Comparison of ENCODE assay signal across 38 cellular contexts in genomic region chr16:81975637-81976036, GRCh38. TPM values are rescaled to one million over a fixed set of nuclear protein-coding genes. Genes with fewer than 3 reads are reported as not detected.
"Had no signal": no experiment of that assay in that cellular context is flagged by ENCODE, and none has a peak within 500 bp of the region (broad histone marks: within the 10 kb centered on the region; RNA-seq: fewer than 3 reads in every experiment).

No MANE protein-coding gene starts in this region.

- H3K27me3 ChIP-seq: adrenal gland, body of pancreas, breast epithelium, MG63, Peyer's patch, SJSA1 had no signal

- ATAC-seq: activated CD8-positive, alpha-beta T cell treated with anti-CD3 and anti-CD28 coated beads for 36 hours; activated T-cell treated with anti-CD3 and anti-CD28 coated beads, Interleukin-2, amount 50 U/mL, for 72 hours; activated T-helper 17 cell treated with anti-CD3 and anti-CD28 coated beads, Interleukin-2, amount 50 U/mL, for 72 hours; body of pancreas; PC-3 had no signal

- DNase-seq: activated B cell treated with CpG ODN at 0.5 μM for 24 hours; activated CD4-positive, alpha-beta T cell treated with anti-CD3 and anti-CD28 coated beads for 4 hours; activated CD4-positive, alpha-beta T cell treated with anti-CD3 and anti-CD28 coated beads, Interleukin-2, amount 50 U/mL, for 4 hours; activated CD4-positive, CD25-positive, alpha-beta regulatory T cell treated with anti-CD3 and anti-CD28 coated beads, Interleukin-2, amount 50 U/mL, for 72 hours; activated CD8-positive, alpha-beta T cell treated with anti-CD3 and anti-CD28 coated beads for 36 hours; activated effector memory CD4-positive, alpha-beta T cell treated with anti-CD3 and anti-CD28 coated beads, Interleukin-2, amount 50 U/mL, for 16 hours; activated naive CD4-positive, alpha-beta T cell treated with Interleukin-2 at 50 U/mL for 16 hours; activated naive CD8-positive, alpha-beta T cell treated with anti-CD3 and anti-CD28 coated beads, Interleukin-2, amount 10 ng/mL, durations not matched to agents 7 days and 5 days; activated T-cell treated with anti-CD3 and anti-CD28 coated beads, Interleukin-2, amount 50 U/mL, for 1 hour; activated T-cell treated with anti-CD3 and anti-CD28 coated beads, Interleukin-2, amount 50 U/mL, for 72 hours; adrenal gland; body of pancreas; Kasumi-1; KG1; MG63; NCI-H1048; NCI-H1105 treated with DMSO at 0.1 percent for 48 hours; NCI-H1436; NCI-H1694 treated with DMSO at 0.1 percent for 48 hours; NCI-H2029; NCI-H345; NCI-H524 treated with DMSO at 0.1 percent for 48 hours; PC-3; Peyer's patch; RPMI8226; SHP77 treated with DMSO at 0.1 percent for 48 hours; SK-N-SH had no signal

- H3K4me1 ChIP-seq: adrenal gland, body of pancreas, breast epithelium, Peyer's patch, SJSA1 had no signal

- H3K27ac ChIP-seq: adrenal gland, body of pancreas, breast epithelium, Peyer's patch, SJSA1 had no signal

- H3K4me2 ChIP-seq: SK-N-SH had no signal

- H3K4me3 ChIP-seq: adrenal gland, body of pancreas, breast epithelium, MG63, Peyer's patch, SJSA1 had no signal

- H3K27ac Mint-ChIP-seq: activated B cell treated with CpG ODN at 0.5 μM for 24 hours; activated CD8-positive, alpha-beta T cell treated with anti-CD3 and anti-CD28 coated beads for 36 hours; activated naive CD4-positive, alpha-beta T cell treated with anti-CD3 and anti-CD28 coated beads, Interleukin-2, amount 50 U/mL, for 24 hours; activated naive CD8-positive, alpha-beta T cell treated with anti-CD3 and anti-CD28 coated beads, Interleukin-2, amount 10 ng/mL, durations not matched to agents 7 days and 5 days; activated T-cell treated with anti-CD3 and anti-CD28 coated beads, Interleukin-2, amount 50 U/mL, for 72 hours; activated T-helper 17 cell treated with anti-CD3 and anti-CD28 coated beads, Interleukin-2, amount 50 U/mL, for 72 hours; T-helper 1 cell treated with Interleukin-12 subunit alpha and Interleukin-12 subunit beta and Interleukin-4 antibody, amounts not matched to agents 30 μg/mL and 1 μg/mL, for 36 hours; T-helper 2 cell treated with Interferon-gamma antibody and Interleukin-4, amounts not matched to agents 5 μg/mL and 100 μg/mL, for 36 hours had no signal

- H3K4me3 Mint-ChIP-seq: activated B cell treated with CpG ODN at 0.5 μM for 24 hours; activated CD8-positive, alpha-beta T cell treated with anti-CD3 and anti-CD28 coated beads for 36 hours; activated naive CD4-positive, alpha-beta T cell treated with anti-CD3 and anti-CD28 coated beads, Interleukin-2, amount 50 U/mL, for 24 hours; activated naive CD8-positive, alpha-beta T cell treated with anti-CD3 and anti-CD28 coated beads, Interleukin-2, amount 10 ng/mL, durations not matched to agents 7 days and 5 days; activated T-cell treated with anti-CD3 and anti-CD28 coated beads, Interleukin-2, amount 50 U/mL, for 72 hours; activated T-helper 17 cell treated with anti-CD3 and anti-CD28 coated beads, Interleukin-2, amount 50 U/mL, for 72 hours; T-helper 1 cell treated with Interleukin-12 subunit alpha and Interleukin-12 subunit beta and Interleukin-4 antibody, amounts not matched to agents 30 μg/mL and 1 μg/mL, for 36 hours; T-helper 2 cell treated with Interferon-gamma antibody and Interleukin-4, amounts not matched to agents 5 μg/mL and 100 μg/mL, for 36 hours had no signal

- H3K9me3 ChIP-seq: body of pancreas, Peyer's patch, SJSA1, SK-N-SH had no signal

- FAIRE-seq: astrocyte, TTC549 had no signal

- H3K9me2 ChIP-seq: SK-N-SH had no signal

- H3K4me1 Mint-ChIP-seq: activated B cell treated with CpG ODN at 0.5 μM for 24 hours; activated naive CD4-positive, alpha-beta T cell treated with anti-CD3 and anti-CD28 coated beads, Interleukin-2, amount 50 U/mL, for 24 hours; activated naive CD8-positive, alpha-beta T cell treated with anti-CD3 and anti-CD28 coated beads, Interleukin-2, amount 10 ng/mL, durations not matched to agents 7 days and 5 days; activated T-helper 17 cell treated with anti-CD3 and anti-CD28 coated beads, Interleukin-2, amount 50 U/mL, for 72 hours had no signal

- H3K27me3 Mint-ChIP-seq: activated B cell treated with CpG ODN at 0.5 μM for 24 hours had no signal

- H3K36me3 ChIP-seq: adrenal gland, breast epithelium, MG63, Peyer's patch, SJSA1 had no signal

- H3K9ac ChIP-seq: SK-N-SH had no signal

RNA-seq across cellular contexts. Expression of gene SDR42E1, which starts 35.6 kb away (rescaled TPM):
- total RNA-seq: astrocyte, NCI-H460, PC-3, SJSA1 had no signal
- polyA plus RNA-seq: SK-N-SH had no signal

RNA-seq across cellular contexts. Expression of gene HSD17B2, which starts 59.4 kb away (rescaled TPM):
- total RNA-seq: activated B cell treated with CpG ODN at 0.5 μM for 24 hours; activated CD8-positive, alpha-beta memory T cell treated with anti-CD3 and anti-CD28 coated beads for 36 hours; activated CD8-positive, alpha-beta T cell treated with anti-CD3 and anti-CD28 coated beads for 36 hours; activated naive CD8-positive, alpha-beta T cell treated with anti-CD3 and anti-CD28 coated beads, Interleukin-2, amount 10 ng/mL, durations not matched to agents 7 days and 5 days; activated T-cell treated with anti-CD3 and anti-CD28 coated beads, Interleukin-2, amount 50 U/mL, for 72 hours; activated T-helper 17 cell treated with anti-CD3 and anti-CD28 coated beads, Interleukin-2, amount 50 U/mL, for 72 hours; adrenal gland; cardiac septum; NCI-H460 had no signal
- polyA plus RNA-seq: SK-N-SH had no signal
